1 cellular context compared by ENCODE assay signal in genomic region chr7:157033483-157034473, GRCh38.
TF ChIP-seq lines count a peak whose summit lies in the region.

No MANE protein-coding gene starts in this region.

TF ChIP-seq in GM23338, 12 proteins besides CTCF, POLR2A, EP300 and RAD21 (continued from another document):
- TF ChIP-seq REST (IDR thresholded peaks at IDR 0.05; ENCODE audit: unreplicated experiment) (no peak), ZNF114 (CRISPR knock-in tag; IDR thresholded peaks at IDR 0.05) (no peak), JUNB (IDR thresholded peaks at IDR 0.05; ENCODE audit: unreplicated experiment) (no peak), ETS1 (IDR thresholded peaks at IDR 0.05) (no peak), STAT1 (IDR thresholded peaks at IDR 0.05; ENCODE audit: unreplicated experiment) (no peak), EZH2 (IDR thresholded peaks at IDR 0.05; ENCODE audit: low read depth, unreplicated experiment) (no peak), NANOG (IDR thresholded peaks at IDR 0.05; ENCODE audit: borderline replicate concordance) (no peak)
